23 cellular contexts compared by ENCODE assay signal in genomic region chr1:193806079-193807048, GRCh38.
DNase-seq lines count a peak whose midpoint lies in the region; ATAC-seq and TF ChIP-seq lines count a peak whose summit lies in the region.
"Had no signal": no experiment of that assay in that cellular context is flagged by ENCODE, and none has a peak within 500 bp of the region (broad histone marks: within the 10 kb centered on the region; RNA-seq: fewer than 3 reads in every experiment).

No MANE protein-coding gene starts in this region.

- H3K9ac ChIP-seq in PC-3 (ENCODE audit: low read length), result no peak overlapping the region
- no peak overlapping the region for H3K9ac ChIP-seq in mesendoderm (ENCODE audit: low read length)
- H3K9ac ChIP-seq: parathyroid adenoma had no signal

- H3K27ac ChIP-seq in PC-3 (ENCODE audit: low read length) (no peak overlapping the region), mesendoderm (ENCODE audit: low read depth, low read length) (no peak overlapping the region)
- H3K27ac ChIP-seq: heart right ventricle, parathyroid adenoma, VCaP had no signal

- H3K18ac ChIP-seq in mesendoderm (ENCODE audit: low read length), result no peak overlapping the region

- no peaks in the 10 kb centered on the region for H3K9me3 ChIP-seq in PC-3 (ENCODE audit: low read length)
- H3K9me3 ChIP-seq: heart right ventricle had no signal

- peak; percentile 61 to 96 for ATAC-seq in activated naive CD4-positive, alpha-beta T cell treated with anti-CD3 and anti-CD28 coated beads, Interleukin-2, amount 50 U/mL, for 72 hours
- peak; percentile 66 for ATAC-seq in GM21447 (IDR thresholded peaks at IDR 0.05; ENCODE audit: unreplicated experiment)
- peak; percentile 81 for ATAC-seq in HG03175 (IDR thresholded peaks at IDR 0.05; ENCODE audit: unreplicated experiment)
- ATAC-seq in stimulated activated naive CD8-positive, alpha-beta T cell treated with anti-CD3 and anti-CD28 coated beads, Interleukin-15, Interleukin-2, amounts not matched to agents 100 U/mL and 50 U/mL, for 24 hours, result peak; percentile 83
- no peak for ATAC-seq in PC-3
- no peak for ATAC-seq in GM21515 (IDR thresholded peaks at IDR 0.05; ENCODE audit: unreplicated experiment)
- ATAC-seq: heart right ventricle, T-cell had no signal

- no TSS peak for BruUV-seq in PC-3 (replicated peaks; lab: Mats Ljungman, UMichigan)

- H3K23ac ChIP-seq in mesendoderm (ENCODE audit: low read length), result no peak overlapping the region

- no peak overlapping the region for H2AFZ ChIP-seq in PC-3 (ENCODE audit: low read length)
- H2AFZ ChIP-seq: parathyroid adenoma had no signal

- no peaks in the 10 kb centered on the region for H3K36me3 Mint-ChIP-seq in activated naive CD4-positive, alpha-beta T cell treated with anti-CD3 and anti-CD28 coated beads, Interleukin-2, amount 50 U/mL, for 72 hours
- H3K36me3 Mint-ChIP-seq in activated naive CD4-positive, alpha-beta T cell treated with anti-CD3 and anti-CD28 coated beads for 36 hours (ENCODE audit: low read depth), result no peaks in the 10 kb centered on the region
- H3K36me3 Mint-ChIP-seq: T-cell had no signal

- H3K27me3 Mint-ChIP-seq in activated naive CD4-positive, alpha-beta T cell treated with anti-CD3 and anti-CD28 coated beads for 36 hours (ENCODE audit: low read depth), result no peaks in the 10 kb centered on the region
- H3K27me3 Mint-ChIP-seq: CD4-positive, alpha-beta T cell; T-cell had no signal

- WGBS in mesendoderm (ENCODE audit: extremely low coverage, insufficient coverage, low lambda C conversion rate), result no CpG with 5 or more reads among the region's 3 CpGs

- H3K4me3 ChIP-seq in PC-3 (ENCODE audit: low read length) (no peak overlapping the region), mesendoderm (ENCODE audit: low read length) (no peak overlapping the region)
- H3K4me3 ChIP-seq: heart right ventricle, lung had no signal

- H3K4me3 Mint-ChIP-seq in activated naive CD4-positive, alpha-beta T cell treated with anti-CD3 and anti-CD28 coated beads for 36 hours, result no peak overlapping the region
- H3K4me3 Mint-ChIP-seq: CD4-positive, alpha-beta T cell; endodermal cell; HFFc6; naive B cell; T-cell had no signal

- no peak overlapping the region for H2BK15ac ChIP-seq in mesendoderm (replicated peaks; ENCODE audit: low read depth)

- no peaks in the 10 kb centered on the region for H4K20me1 ChIP-seq in PC-3 (ENCODE audit: low read length)

- TF ChIP-seq CTCF in PC-3 (conservative IDR thresholded peaks at IDR 0.05; ENCODE audit: low read depth, low read length), result no peak

- no peak overlapping the region for H3K27ac Mint-ChIP-seq in activated naive CD4-positive, alpha-beta T cell treated with anti-CD3 and anti-CD28 coated beads, Interleukin-2, amount 50 U/mL, for 72 hours
- H3K27ac Mint-ChIP-seq in activated naive CD4-positive, alpha-beta T cell treated with anti-CD3 and anti-CD28 coated beads for 36 hours, result no peak overlapping the region
- H3K27ac Mint-ChIP-seq: CD4-positive, alpha-beta T cell; endodermal cell; HFFc6; naive B cell had no signal

- H3K4me1 ChIP-seq in PC-3 (ENCODE audit: insufficient read depth, low read length), result no peaks in the 10 kb centered on the region
- no peaks in the 10 kb centered on the region for H3K4me1 ChIP-seq in mesendoderm (ENCODE audit: control insufficient read depth, low read depth, low read length)
- H3K4me1 ChIP-seq: heart right ventricle, parathyroid adenoma had no signal

- H3K4me2 ChIP-seq in PC-3 (ENCODE audit: low read length) (no peak overlapping the region), mesendoderm (ENCODE audit: low read length) (no peak overlapping the region)

- CTCF ChIA-PET in activated naive CD4-positive, alpha-beta T cell treated with anti-CD3 and anti-CD28 coated beads for 36 hours (lab: Charles Lee), result no interaction called here
- CTCF ChIA-PET in PC-3 (lab: Charles Lee), result no interaction called here

- no peak overlapping the region for H2AK5ac ChIP-seq in mesendoderm (ENCODE audit: low read length)

- H3K9me2 ChIP-seq in PC-3 (replicated peaks; ENCODE audit: low read length), result no peaks in the 10 kb centered on the region

- H3K9me3 Mint-ChIP-seq in activated naive CD4-positive, alpha-beta T cell treated with anti-CD3 and anti-CD28 coated beads, Interleukin-2, amount 50 U/mL, for 72 hours, result peaks cover 9 to 11% of the 10 kb centered on the region in 2 donors
- no peaks in the 10 kb centered on the region for H3K9me3 Mint-ChIP-seq in activated naive CD4-positive, alpha-beta T cell treated with anti-CD3 and anti-CD28 coated beads for 36 hours
- H3K9me3 Mint-ChIP-seq: endodermal cell, HFFc6 had no signal

- peaks cover 8% of the 10 kb centered on the region for H3K4me1 Mint-ChIP-seq in activated naive CD4-positive, alpha-beta T cell treated with anti-CD3 and anti-CD28 coated beads for 36 hours (ENCODE audit: low read depth)
- H3K4me1 Mint-ChIP-seq: naive B cell, T-cell had no signal

- no peak overlapping the region for H2BK5ac ChIP-seq in mesendoderm (ENCODE audit: low read length)

- POLR2A ChIA-PET in PC-3 (lab: Charles Lee; ENCODE audit: unreplicated experiment), result no interaction called here

- no peak overlapping the region for H2BK120ac ChIP-seq in mesendoderm (ENCODE audit: low read depth, low read length)

- no peak overlapping the region for H3K4ac ChIP-seq in mesendoderm (ENCODE audit: low read depth, low read length)

- DNase-seq in activated naive CD4-positive, alpha-beta T cell treated with anti-CD3 and anti-CD28 coated beads, Interleukin-2, amount 50 U/mL, for 72 hours (ENCODE audit: low spot score in 2 of 2), result no peak
- DNase-seq in activated naive CD4-positive, alpha-beta T cell treated with anti-CD3 and anti-CD28 coated beads for 36 hours, result no peak
- DNase-seq in stimulated activated naive CD8-positive, alpha-beta T cell treated with anti-CD3 and anti-CD28 coated beads, Interleukin-15, Interleukin-2, amounts not matched to agents 100 U/mL and 50 U/mL, for 24 hours, result no peak
- DNase-seq in PC-3, result no peak
- no peak for DNase-seq in mesendoderm
- DNase-seq: ACHN; activated CD8-positive, alpha-beta memory T cell treated with anti-CD3 and anti-CD28 coated beads for 24 hours; activated effector memory CD4-positive, alpha-beta T cell treated with anti-CD3 and anti-CD28 coated beads, Interleukin-2, amount 50 U/mL, for 16 hours; anterior cingulate cortex; CD4-positive, alpha-beta T cell; endodermal cell; heart right ventricle; HFFc6; naive B cell; NCI-H146; NCI-H2227 treated with DMSO at 0.1 percent for 48 hours; T-cell had no signal

- H4K5ac ChIP-seq in mesendoderm (ENCODE audit: low read length), result no peak overlapping the region

- H3K79me1 ChIP-seq in mesendoderm (ENCODE audit: low read length), result no peaks in the 10 kb centered on the region

- no peaks in the 10 kb centered on the region for H3K79me2 ChIP-seq in PC-3 (ENCODE audit: low read length)
- no peaks in the 10 kb centered on the region for H3K79me2 ChIP-seq in mesendoderm (ENCODE audit: control insufficient read depth, insufficient read depth, low read length)
- H3K79me2 ChIP-seq: parathyroid adenoma had no signal

- no peak overlapping the region for H3K56ac ChIP-seq in mesendoderm (ENCODE audit: low read length)

- H3F3A ChIP-seq in PC-3 (ENCODE audit: low read length, unreplicated experiment), result no peaks in the 10 kb centered on the region

- intact Hi-C loops in activated naive CD4-positive, alpha-beta T cell treated with anti-CD3 and anti-CD28 coated beads for 36 hours (cut with micrococcal nuclease), result no loop called here
- intact Hi-C loops in PC-3 (cut with micrococcal nuclease), result no loop called here

- H3K27me3 ChIP-seq in PC-3 (ENCODE audit: low read length), result no peaks in the 10 kb centered on the region
- no peaks in the 10 kb centered on the region for H3K27me3 ChIP-seq in mesendoderm (ENCODE audit: insufficient read depth, low read length, poor library complexity)
- H3K27me3 ChIP-seq: heart right ventricle had no signal

- H4K8ac ChIP-seq in mesendoderm (ENCODE audit: low read depth, low read length), result no peak overlapping the region

- no peaks in the 10 kb centered on the region for H3K36me3 ChIP-seq in PC-3 (ENCODE audit: low read depth, low read length)
- no peaks in the 10 kb centered on the region for H3K36me3 ChIP-seq in mesendoderm (ENCODE audit: control insufficient read depth, insufficient read depth, low read length)
- H3K36me3 ChIP-seq: heart right ventricle had no signal

Comparison
In these comparisons a context has a peak if more than half of its experiments do, and no peak if none do; other contexts are left out.
1. ATAC-seq: peak in activated naive CD4-positive, alpha-beta T cell treated with anti-CD3 and anti-CD28 coated beads, Interleukin-2, amount 50 U/mL, for 72 hours (2 of 2), GM21447 (single experiment), HG03175 (single experiment) and stimulated activated naive CD8-positive, alpha-beta T cell treated with anti-CD3 and anti-CD28 coated beads, Interleukin-15, Interleukin-2, amounts not matched to agents 100 U/mL and 50 U/mL, for 24 hours (single experiment); none in PC-3 (single experiment) and GM21515 (single experiment).